1 cellular context compared by ENCODE assay signal in the genomic region with DNA sequence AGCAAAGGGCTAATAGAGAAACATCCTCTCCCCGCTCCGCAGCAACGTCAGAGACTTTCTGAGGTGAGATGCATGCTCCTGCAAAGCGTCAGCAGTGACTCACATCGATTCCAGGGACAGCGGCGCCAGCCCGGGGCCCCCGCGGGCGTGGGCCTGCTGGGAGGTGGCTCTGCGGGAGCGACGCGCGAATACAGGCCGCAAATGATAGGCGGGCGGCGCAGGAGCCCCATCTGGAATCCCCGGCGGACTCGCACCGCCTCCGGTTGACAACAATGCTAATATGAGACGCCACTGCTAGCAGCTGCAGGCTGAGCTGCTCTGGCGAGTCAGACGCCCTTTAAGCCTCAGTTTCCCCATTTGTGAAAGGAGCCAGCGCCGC.
TF ChIP-seq lines count a peak whose summit lies in the region.

No MANE protein-coding gene starts in this region.

TF ChIP-seq in HepG2, 621 proteins besides CTCF, POLR2A, EP300 and RAD21 (continued from another document):
- TF ChIP-seq ZNF343 (CRISPR knock-in tag; IDR thresholded peaks at IDR 0.05), result 0 out of 2 replicates have a peak, but pooled peaks have one; percentile 18
- TF ChIP-seq TGIF2 (CRISPR knock-in tag; IDR thresholded peaks at IDR 0.05), result 0 out of 2 replicates have a peak, but pooled peaks have one; percentile 31
- no peak for TF ChIP-seq ZNF567 (CRISPR knock-in tag; IDR thresholded peaks at IDR 0.05; ENCODE audit: borderline replicate concordance)
- 0 out of 2 replicates have a peak, but pooled peaks have one; percentile 2 for TF ChIP-seq SAP130 (CRISPR knock-in tag; IDR thresholded peaks at IDR 0.05; ENCODE audit: low read depth)
- no peak for TF ChIP-seq RFX3 (CRISPR knock-in tag; IDR thresholded peaks at IDR 0.05)
- peak; percentile 88 for TF ChIP-seq ZBTB21 (CRISPR knock-in tag; IDR thresholded peaks at IDR 0.05)
- no peak for TF ChIP-seq FOXK1 (CRISPR knock-in tag; IDR thresholded peaks at IDR 0.05; ENCODE audit: borderline replicate concordance, low read depth)
- peak; percentile 37; the same call in 1 of the 3 replicates for TF ChIP-seq MXI1 (IDR thresholded peaks at IDR 0.05; ENCODE audit: borderline replicate concordance, low read depth, low read length)
- TF ChIP-seq MTA1 (CRISPR knock-in tag; IDR thresholded peaks at IDR 0.05; ENCODE audit: borderline replicate concordance), result 0 out of 2 replicates have a peak, but pooled peaks have one; percentile 14
- TF ChIP-seq HOXA3 (CRISPR knock-in tag; IDR thresholded peaks at IDR 0.05), result peak; percentile 27; the same call in 1 of the 2 replicates
- no peak for TF ChIP-seq ZNF546 (CRISPR knock-in tag; conservative IDR thresholded peaks at IDR 0.05)
- TF ChIP-seq, protein P1, sequence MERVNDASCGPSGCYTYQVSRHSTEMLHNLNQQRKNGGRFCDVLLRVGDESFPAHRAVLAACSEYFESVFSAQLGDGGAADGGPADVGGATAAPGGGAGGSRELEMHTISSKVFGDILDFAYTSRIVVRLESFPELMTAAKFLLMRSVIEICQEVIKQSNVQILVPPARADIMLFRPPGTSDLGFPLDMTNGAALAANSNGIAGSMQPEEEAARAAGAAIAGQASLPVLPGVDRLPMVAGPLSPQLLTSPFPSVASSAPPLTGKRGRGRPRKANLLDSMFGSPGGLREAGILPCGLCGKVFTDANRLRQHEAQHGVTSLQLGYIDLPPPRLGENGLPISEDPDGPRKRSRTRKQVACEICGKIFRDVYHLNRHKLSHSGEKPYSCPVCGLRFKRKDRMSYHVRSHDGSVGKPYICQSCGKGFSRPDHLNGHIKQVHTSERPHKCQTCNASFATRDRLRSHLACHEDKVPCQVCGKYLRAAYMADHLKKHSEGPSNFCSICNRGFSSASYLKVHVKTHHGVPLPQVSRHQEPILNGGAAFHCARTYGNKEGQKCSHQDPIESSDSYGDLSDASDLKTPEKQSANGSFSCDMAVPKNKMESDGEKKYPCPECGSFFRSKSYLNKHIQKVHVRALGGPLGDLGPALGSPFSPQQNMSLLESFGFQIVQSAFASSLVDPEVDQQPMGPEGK (CRISPR knock-in tag; IDR thresholded peaks at IDR 0.05), result peak; percentile 53
- peak; percentile 33; the same call in 1 of the 2 replicates for TF ChIP-seq MAZ (IDR thresholded peaks at IDR 0.05; ENCODE audit: borderline replicate concordance, low read depth, low read length)
- TF ChIP-seq MAZ (CRISPR knock-in tag; IDR thresholded peaks at IDR 0.05; ENCODE audit: low read depth), result no peak
- TF ChIP-seq ZNF230 (CRISPR knock-in tag; IDR thresholded peaks at IDR 0.05), result 0 out of 2 replicates have a peak, but pooled peaks have one; percentile 4
- TF ChIP-seq, protein P2, sequence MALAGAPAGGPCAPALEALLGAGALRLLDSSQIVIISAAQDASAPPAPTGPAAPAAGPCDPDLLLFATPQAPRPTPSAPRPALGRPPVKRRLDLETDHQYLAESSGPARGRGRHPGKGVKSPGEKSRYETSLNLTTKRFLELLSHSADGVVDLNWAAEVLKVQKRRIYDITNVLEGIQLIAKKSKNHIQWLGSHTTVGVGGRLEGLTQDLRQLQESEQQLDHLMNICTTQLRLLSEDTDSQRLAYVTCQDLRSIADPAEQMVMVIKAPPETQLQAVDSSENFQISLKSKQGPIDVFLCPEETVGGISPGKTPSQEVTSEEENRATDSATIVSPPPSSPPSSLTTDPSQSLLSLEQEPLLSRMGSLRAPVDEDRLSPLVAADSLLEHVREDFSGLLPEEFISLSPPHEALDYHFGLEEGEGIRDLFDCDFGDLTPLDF (CRISPR knock-in tag; IDR thresholded peaks at IDR 0.05), result 0 out of 2 replicates have a peak, but pooled peaks have one; percentile 8
- TF ChIP-seq PHF21A (CRISPR knock-in tag; IDR thresholded peaks at IDR 0.05), result 0 out of 2 replicates have a peak, but pooled peaks have one; percentile 25
- TF ChIP-seq POLR2G (IDR thresholded peaks at IDR 0.05; ENCODE audit: low read depth, low read length), result no peak; the same call in 1 of the 2 replicates
- no peak for TF ChIP-seq SUZ12 (IDR thresholded peaks at IDR 0.05; ENCODE audit: low read depth, low read length)
- TF ChIP-seq MTF2 (CRISPR knock-in tag; IDR thresholded peaks at IDR 0.05; ENCODE audit: borderline replicate concordance), result 0 out of 2 replicates have a peak, but pooled peaks have one; percentile 19
- TF ChIP-seq STAG1 (CRISPR knock-in tag; IDR thresholded peaks at IDR 0.05), result 0 out of 2 replicates have a peak, but pooled peaks have one; percentile 1
- TF ChIP-seq FOSL2 (CRISPR knock-in tag; IDR thresholded peaks at IDR 0.05), result peak; percentile 85
- TF ChIP-seq SP140L (CRISPR knock-in tag; IDR thresholded peaks at IDR 0.05; ENCODE audit: borderline replicate concordance), result no peak
- TF ChIP-seq NCOA5 (CRISPR knock-in tag; IDR thresholded peaks at IDR 0.05), result no peak
- TF ChIP-seq, protein P3, sequence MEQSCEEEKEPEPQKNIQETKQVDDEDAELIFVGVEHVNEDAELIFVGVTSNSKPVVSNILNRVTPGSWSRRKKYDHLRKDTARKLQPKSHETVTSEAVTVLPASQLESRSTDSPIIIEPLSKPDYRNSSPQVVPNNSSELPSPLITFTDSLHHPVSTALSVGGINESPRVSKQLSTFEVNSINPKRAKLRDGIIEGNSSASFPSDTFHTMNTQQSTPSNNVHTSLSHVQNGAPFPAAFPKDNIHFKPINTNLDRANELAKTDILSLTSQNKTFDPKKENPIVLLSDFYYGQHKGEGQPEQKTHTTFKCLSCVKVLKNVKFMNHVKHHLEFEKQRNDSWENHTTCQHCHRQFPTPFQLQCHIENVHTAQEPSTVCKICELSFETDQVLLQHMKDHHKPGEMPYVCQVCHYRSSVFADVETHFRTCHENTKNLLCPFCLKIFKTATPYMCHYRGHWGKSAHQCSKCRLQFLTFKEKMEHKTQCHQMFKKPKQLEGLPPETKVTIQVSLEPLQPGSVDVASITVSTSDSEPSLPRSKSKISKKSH (CRISPR knock-in tag; IDR thresholded peaks at IDR 0.05; ENCODE audit: borderline replicate concordance), result no peak
- TF ChIP-seq, protein P4, sequence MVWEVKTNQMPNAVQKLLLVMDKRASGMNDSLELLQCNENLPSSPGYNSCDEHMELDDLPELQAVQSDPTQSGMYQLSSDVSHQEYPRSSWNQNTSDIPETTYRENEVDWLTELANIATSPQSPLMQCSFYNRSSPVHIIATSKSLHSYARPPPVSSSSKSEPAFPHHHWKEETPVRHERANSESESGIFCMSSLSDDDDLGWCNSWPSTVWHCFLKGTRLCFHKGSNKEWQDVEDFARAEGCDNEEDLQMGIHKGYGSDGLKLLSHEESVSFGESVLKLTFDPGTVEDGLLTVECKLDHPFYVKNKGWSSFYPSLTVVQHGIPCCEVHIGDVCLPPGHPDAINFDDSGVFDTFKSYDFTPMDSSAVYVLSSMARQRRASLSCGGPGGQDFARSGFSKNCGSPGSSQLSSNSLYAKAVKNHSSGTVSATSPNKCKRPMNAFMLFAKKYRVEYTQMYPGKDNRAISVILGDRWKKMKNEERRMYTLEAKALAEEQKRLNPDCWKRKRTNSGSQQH (CRISPR knock-in tag; IDR thresholded peaks at IDR 0.05; ENCODE audit: low read depth), result peak; percentile 69; the same call in 1 of the 2 replicates
- TF ChIP-seq NCOR1 (IDR thresholded peaks at IDR 0.05; ENCODE audit: borderline replicate concordance, low read length), result no peak
- TF ChIP-seq ZGPAT (CRISPR knock-in tag; IDR thresholded peaks at IDR 0.05), result peak; percentile 7
- TF ChIP-seq ZFX (CRISPR knock-in tag; IDR thresholded peaks at IDR 0.05; ENCODE audit: low read depth), result peak; percentile 56
- TF ChIP-seq XRCC5 (optimal IDR thresholded peaks at IDR 0.05; ENCODE audit: low read length), result peak; percentile 16
- TF ChIP-seq, protein P5, sequence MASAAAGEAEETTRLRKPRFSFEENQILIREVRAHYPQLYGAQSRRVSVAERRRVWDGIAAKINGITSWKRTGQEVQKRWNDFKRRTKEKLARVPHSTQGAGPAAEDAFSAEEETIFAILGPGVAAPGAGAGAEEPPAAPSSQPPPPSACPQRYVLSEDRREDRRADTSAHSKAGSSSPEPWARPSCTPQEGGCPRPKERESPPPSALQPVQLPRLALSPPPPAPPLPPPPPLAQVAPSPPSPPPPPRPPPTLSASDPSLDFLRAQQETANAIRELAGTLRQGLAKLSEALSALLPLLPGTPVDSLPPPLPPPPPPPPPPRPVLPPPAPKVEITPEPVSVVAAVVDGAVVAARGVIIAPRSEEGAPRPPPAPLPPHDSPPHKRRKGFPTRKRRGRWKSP (CRISPR knock-in tag; IDR thresholded peaks at IDR 0.05), result 0 out of 2 replicates have a peak, but pooled peaks have one; percentile 5
- peak; percentile 72 for TF ChIP-seq ZFY (CRISPR knock-in tag; IDR thresholded peaks at IDR 0.05)
- TF ChIP-seq ZNF709 (CRISPR knock-in tag; IDR thresholded peaks at IDR 0.05), result 0 out of 2 replicates have a peak, but pooled peaks have one; percentile 17
- peak; percentile 29 for TF ChIP-seq PHF8 (CRISPR knock-in tag; IDR thresholded peaks at IDR 0.05)
- TF ChIP-seq ELF3 (CRISPR knock-in tag; IDR thresholded peaks at IDR 0.05), result no peak
- TF ChIP-seq IKZF4 (CRISPR knock-in tag; IDR thresholded peaks at IDR 0.05; ENCODE audit: borderline replicate concordance, low read depth, not compliant biosample characterization), result peak; percentile 49
- peak; percentile 63; the same call in 1 of the 2 replicates for TF ChIP-seq CREB1 (IDR thresholded peaks at IDR 0.05)
- peak; percentile 33; the same call in 1 of the 2 replicates for TF ChIP-seq CREB1 (CRISPR knock-in tag; IDR thresholded peaks at IDR 0.05)
- 0 out of 2 replicates have a peak, but pooled peaks have one; percentile 4 for TF ChIP-seq PHF20 (CRISPR knock-in tag; IDR thresholded peaks at IDR 0.05)
- TF ChIP-seq ZFYVE20 (CRISPR knock-in tag; IDR thresholded peaks at IDR 0.05; ENCODE audit: borderline replicate concordance, low read depth), result 0 out of 2 replicates have a peak, but pooled peaks have one; percentile 31
- TF ChIP-seq HNRNPLL (IDR thresholded peaks at IDR 0.05; ENCODE audit: low read depth, low read length, poor library complexity, severe bottlenecking), result peak; percentile 51
